Comparison of ENCODE assay signal across 19 cellular contexts in the genomic region with DNA sequence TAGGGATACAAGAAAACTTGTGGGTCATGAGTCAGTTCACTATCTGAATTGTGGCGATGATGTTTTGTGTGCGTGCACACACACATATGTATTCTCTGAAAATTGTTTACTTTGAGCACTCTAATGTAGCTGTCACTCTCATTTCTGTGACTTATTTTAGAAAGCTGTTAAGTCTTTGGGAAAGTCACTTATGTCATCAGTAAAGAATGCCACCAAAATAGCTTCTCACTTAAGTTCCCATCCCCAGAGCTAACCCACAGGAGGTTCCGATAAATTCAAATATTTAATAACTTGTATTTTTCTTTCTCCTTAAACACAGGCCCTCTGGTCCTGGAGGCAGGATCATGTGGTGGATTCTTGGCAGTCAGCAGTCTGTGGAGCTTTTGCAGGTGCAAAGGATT.
DNase-seq lines count a peak whose midpoint lies in the region; ATAC-seq and TF ChIP-seq lines count a peak whose summit lies in the region.
"Had no signal": no experiment of that assay in that cellular context is flagged by ENCODE, and none has a peak within 500 bp of the region (broad histone marks: within the 10 kb centered on the region; RNA-seq: fewer than 3 reads in every experiment).

No MANE protein-coding gene starts in this region.

- H3K4me1 ChIP-seq in GM23338 (ENCODE audit: insufficient read depth) (peaks cover 23% of the 10 kb centered on the region), heart left ventricle (peaks cover 0 to 53% (median 16%) of the 10 kb centered on the region in 12 donors), tibial artery (peaks cover 0 to 27% (median 3%) of the 10 kb centered on the region in 4 donors)
- H3K4me1 ChIP-seq: HAP-1 had no signal

- H3K27me3 ChIP-seq in GM23338 (ENCODE audit: insufficient read depth): no peaks in the 10 kb centered on the region
- H3K27me3 ChIP-seq in heart left ventricle: no peaks in the 10 kb centered on the region
- H3K27me3 ChIP-seq in tibial artery: no peaks in the 10 kb centered on the region

- WGBS in heart left ventricle, 4 donors: 31 to 45% (median 37%) methylated on average over 3 of the region's 3 CpGs

- no peaks in the 10 kb centered on the region for H3K9me3 ChIP-seq in heart left ventricle
- H3K9me3 ChIP-seq in tibial artery: no peaks in the 10 kb centered on the region
- H3K9me3 ChIP-seq: HAP-1 had no signal

- no peaks in the 10 kb centered on the region for H3K9me2 ChIP-seq in GM23338 (ENCODE audit: insufficient read depth)

- no peaks in the 10 kb centered on the region for H4K20me1 ChIP-seq in GM23338 (replicated peaks; ENCODE audit: insufficient read depth)

- no peak overlapping the region for H3K4me3 Mint-ChIP-seq in GM23338
- H3K4me3 Mint-ChIP-seq: activated CD4-positive, alpha-beta T cell treated with anti-CD3 and anti-CD28 coated beads, Interleukin-2, amount 10 ng/mL, durations not matched to agents 24 days and 14 days; CD8-positive, alpha-beta T cell; effector memory CD8-positive, alpha-beta T cell; stimulated activated naive B cell treated with anti-CD40 and anti-IgM and Interleukin-4, amounts not matched to agents 10 μg/mL and 1 μg/mL and 100 μg/mL, for 72 hours; T-helper 1 cell treated with Interleukin-12 subunit alpha and Interleukin-12 subunit beta and Interleukin-4 antibody, amounts not matched to agents 30 μg/mL and 1 μg/mL, for 36 hours had no signal

- H3K27ac Mint-ChIP-seq in GM23338: no peak overlapping the region; the same call in 1 of the 2 replicates
- H3K27ac Mint-ChIP-seq: activated CD4-positive, alpha-beta T cell treated with anti-CD3 and anti-CD28 coated beads, Interleukin-2, amount 10 ng/mL, durations not matched to agents 24 days and 14 days; CD8-positive, alpha-beta T cell; stimulated activated naive B cell treated with anti-CD40 and anti-IgM and Interleukin-4, amounts not matched to agents 10 μg/mL and 1 μg/mL and 100 μg/mL, for 72 hours; T-helper 1 cell treated with Interleukin-12 subunit alpha and Interleukin-12 subunit beta and Interleukin-4 antibody, amounts not matched to agents 30 μg/mL and 1 μg/mL, for 36 hours had no signal

- ATAC-seq in GM23338: no peak
- ATAC-seq in heart left ventricle: peak in 3 of 4 donors; percentile 27 to 72 (median 59)
- no peak for ATAC-seq in HG02763 (IDR thresholded peaks at IDR 0.05; ENCODE audit: unreplicated experiment)
- no peak for ATAC-seq in HG02588 (IDR thresholded peaks at IDR 0.05; ENCODE audit: unreplicated experiment)
- ATAC-seq: CD8-positive, alpha-beta T cell; effector memory CD8-positive, alpha-beta T cell; stimulated activated naive B cell treated with anti-CD40 and anti-IgM and Interleukin-4, amounts not matched to agents 10 μg/mL and 1 μg/mL and 100 μg/mL, for 72 hours had no signal

- no peak for TF ChIP-seq POLR2A in heart left ventricle (IDR thresholded peaks at IDR 0.05)

- no peaks in the 10 kb centered on the region for H3K36me3 Mint-ChIP-seq in GM23338 (ENCODE audit: low read depth)

- intact Hi-C loops in heart left ventricle (cut with DNase I) (no loop called here), tibial artery (cut with DNase I; ENCODE audit: low total_unique reads) (no loop called here)

- no peak overlapping the region for H2AFZ ChIP-seq in GM23338
- H2AFZ ChIP-seq: parathyroid adenoma had no signal

- TF ChIP-seq CTCF in GM23338 (conservative IDR thresholded peaks at IDR 0.05; ENCODE audit: low read depth in 2 of 2) (no peak), heart left ventricle (IDR thresholded peaks at IDR 0.05) (no peak), tibial artery (IDR thresholded peaks at IDR 0.05) (no peak)

- no peaks in the 10 kb centered on the region for H3F3A ChIP-seq in GM23338 (replicated peaks; ENCODE audit: low read depth)

- no peaks in the 10 kb centered on the region for H3K9me3 Mint-ChIP-seq in GM23338
- H3K9me3 Mint-ChIP-seq: activated CD4-positive, alpha-beta T cell treated with anti-CD3 and anti-CD28 coated beads, Interleukin-2, amount 10 ng/mL, durations not matched to agents 24 days and 14 days; CD8-positive, alpha-beta T cell; effector memory CD8-positive, alpha-beta T cell; stimulated activated naive B cell treated with anti-CD40 and anti-IgM and Interleukin-4, amounts not matched to agents 10 μg/mL and 1 μg/mL and 100 μg/mL, for 72 hours; T-helper 1 cell treated with Interleukin-12 subunit alpha and Interleukin-12 subunit beta and Interleukin-4 antibody, amounts not matched to agents 30 μg/mL and 1 μg/mL, for 36 hours had no signal

- no peaks in the 10 kb centered on the region for H3K36me3 ChIP-seq in GM23338 (ENCODE audit: insufficient read depth)
- no peaks in the 10 kb centered on the region for H3K36me3 ChIP-seq in heart left ventricle
- no peaks in the 10 kb centered on the region for H3K36me3 ChIP-seq in tibial artery
- H3K36me3 ChIP-seq: HAP-1 had no signal

- peaks cover 24% of the 10 kb centered on the region for H3K4me1 Mint-ChIP-seq in GM23338
- H3K4me1 Mint-ChIP-seq: activated CD4-positive, alpha-beta T cell treated with anti-CD3 and anti-CD28 coated beads, Interleukin-2, amount 10 ng/mL, durations not matched to agents 24 days and 14 days had no signal

- H3K79me2 ChIP-seq in GM23338 (replicated peaks; ENCODE audit: insufficient read depth): no peaks in the 10 kb centered on the region
- H3K79me2 ChIP-seq: parathyroid adenoma had no signal

- H3K4me2 ChIP-seq in GM23338: no peak overlapping the region

- no peak overlapping the region for H3K4me3 ChIP-seq in GM23338
- no peak overlapping the region for H3K4me3 ChIP-seq in heart left ventricle
- H3K4me3 ChIP-seq in skeletal muscle cell (ENCODE audit: low read depth, low read length): no peak overlapping the region
- H3K4me3 ChIP-seq in tibial artery: no peak overlapping the region
- H3K4me3 ChIP-seq: HAP-1, lung had no signal

- H3K27ac ChIP-seq in GM23338 (ENCODE audit: low read depth): no peak overlapping the region; the same call in 1 of the 2 replicates
- H3K27ac ChIP-seq in heart left ventricle: peak overlapping the region in 11 of 12 donors; percentile 5 to 69 (median 40)
- peak overlapping the region in 1 of 2 donors; percentile 19 for H3K27ac ChIP-seq in tibial artery
- H3K27ac ChIP-seq: parathyroid adenoma had no signal

- peaks cover 2% of the 10 kb centered on the region for H3K27me3 Mint-ChIP-seq in GM23338 (ENCODE audit: insufficient read depth, low read depth, poor library complexity)
- H3K27me3 Mint-ChIP-seq: activated CD4-positive, alpha-beta T cell treated with anti-CD3 and anti-CD28 coated beads, Interleukin-2, amount 10 ng/mL, durations not matched to agents 24 days and 14 days; effector memory CD8-positive, alpha-beta T cell; stimulated activated naive B cell treated with anti-CD40 and anti-IgM and Interleukin-4, amounts not matched to agents 10 μg/mL and 1 μg/mL and 100 μg/mL, for 72 hours had no signal

- peak; percentile 42 for DNase-seq in GM23338 (ENCODE audit: low spot score)
- DNase-seq in amniotic stem cell (lab: John Stamatoyannopoulos, UW): peak; percentile 27
- no peak for DNase-seq in heart left ventricle
- peak; percentile 20 for DNase-seq in skeletal muscle cell (ENCODE audit: low read depth)
- no peak for DNase-seq in tibial artery
- DNase-seq in NCI-H748 treated with DMSO at 0.1 percent for 48 hours (lab: John Stamatoyannopoulos, UW): no peak
- DNase-seq: activated CD4-positive, alpha-beta T cell treated with anti-CD3 and anti-CD28 coated beads, Interleukin-2, amount 10 ng/mL, durations not matched to agents 24 days and 14 days; activated T-cell treated with anti-CD3 and anti-CD28 coated beads, Interleukin-2, amount 50 U/mL, for 48 hours; CD8-positive, alpha-beta T cell; effector memory CD8-positive, alpha-beta T cell; GF-D8; head of caudate nucleus; stimulated activated naive B cell treated with anti-CD40 and anti-IgM and Interleukin-4, amounts not matched to agents 10 μg/mL and 1 μg/mL and 100 μg/mL, for 72 hours had no signal

TF ChIP-seq in GM23338, 12 proteins besides CTCF, POLR2A, EP300 and RAD21 (continues in another document):
- TF ChIP-seq REST (IDR thresholded peaks at IDR 0.05; ENCODE audit: unreplicated experiment) (no peak), CREB1 (CRISPR knock-in tag; IDR thresholded peaks at IDR 0.05; ENCODE audit: low read depth) (no peak), EZH2 (IDR thresholded peaks at IDR 0.05; ENCODE audit: low read depth, unreplicated experiment) (no peak)

Comparison
In these comparisons a context has a peak if more than half of its experiments do, and no peak if none do; other contexts are left out.
1. ATAC-seq: peak in heart left ventricle (3 of 4); none in GM23338 (single experiment), HG02763 (single experiment) and HG02588 (single experiment).
2. DNase-seq: peak in GM23338 (single experiment), amniotic stem cell (single experiment) and skeletal muscle cell (single experiment); none in heart left ventricle (0 of 5), tibial artery (0 of 2) and NCI-H748 treated with DMSO at 0.1 percent for 48 hours (single experiment).